In genomic region chr10:79836891-79837290, GRCh38 we compare ENCODE assay signal across 8 cellular contexts. TPM values are rescaled to one million over a fixed set of nuclear protein-coding genes. Genes with fewer than 3 reads are reported as not detected.
"Had no signal": no experiment of that assay in that cellular context is flagged by ENCODE, and none has a peak within 500 bp of the region (broad histone marks: within the 10 kb centered on the region; RNA-seq: fewer than 3 reads in every experiment).

No MANE protein-coding gene starts in this region.

RNA-seq across cellular contexts. Expression of gene NUTM2E, which starts 10.4 kb away (rescaled TPM):
- total RNA-seq: activated CD8-positive, alpha-beta memory T cell treated with anti-CD3 and anti-CD28 coated beads for 36 hours; activated naive CD4-positive, alpha-beta T cell treated with anti-CD3 and anti-CD28 coated beads, Interleukin-2, amount 50 U/mL, for 72 hours; activated naive CD8-positive, alpha-beta T cell treated with anti-CD3 and anti-CD28 coated beads for 36 hours; activated T-cell treated with anti-CD3 and anti-CD28 coated beads, Interleukin-2, amount 50 U/mL, for 72 hours; activated T-helper 1 cell treated with anti-CD3 and anti-CD28 coated beads, Interleukin-12 subunit alpha, Interleukin-12 subunit beta, Interleukin-2, Interleukin-4 antibody, amounts not matched to agents 30 ng/mL and 10 ng/mL and 1 ng/mL, durations not matched to agents 14 hours and 24 hours and 36 hours; ascending aorta; bronchial epithelial cell; cardiac muscle cell had no signal
- polyA plus RNA-seq: cardiac muscle cell had no signal
